23 cellular contexts compared by ENCODE assay signal in genomic region chr10:111200505-111201186, GRCh38.
DNase-seq lines count a peak whose midpoint lies in the region; ATAC-seq and TF ChIP-seq lines count a peak whose summit lies in the region.
"Had no signal": no experiment of that assay in that cellular context is flagged by ENCODE, and none has a peak within 500 bp of the region (broad histone marks: within the 10 kb centered on the region; RNA-seq: fewer than 3 reads in every experiment).

No MANE protein-coding gene starts in this region.

- peaks cover 6% of the 10 kb centered on the region for H3K4me1 Mint-ChIP-seq in Caco-2 (ENCODE audit: low read depth, unreplicated experiment)
- H3K4me1 Mint-ChIP-seq: activated naive CD4-positive, alpha-beta T cell treated with anti-CD3 and anti-CD28 coated beads, Interleukin-2, amount 10 ng/mL, durations not matched to agents 7 days and 5 days had no signal

- no peaks in the 10 kb centered on the region for H3K9me3 ChIP-seq in Caco-2
- H3K9me3 ChIP-seq: BLaER1, SJSA1, upper lobe of right lung had no signal

- H3K36me3 Mint-ChIP-seq in Caco-2 (ENCODE audit: insufficient read depth, unreplicated experiment), result no peaks in the 10 kb centered on the region
- H3K36me3 Mint-ChIP-seq: activated naive CD4-positive, alpha-beta T cell treated with anti-CD3 and anti-CD28 coated beads, Interleukin-2, amount 10 ng/mL, durations not matched to agents 7 days and 5 days; natural killer cell treated with Interleukin-12 subunit alpha and Interleukin-12 subunit beta and Interleukin-15 and Interleukin-18, amount 100 ng/mL, for 72 hours had no signal

- no peaks in the 10 kb centered on the region for H3K4me1 ChIP-seq in Caco-2
- H3K4me1 ChIP-seq: BLaER1, SJSA1, upper lobe of right lung had no signal

- peak overlapping the region; percentile 20 for H3K4me3 Mint-ChIP-seq in Caco-2 (ENCODE audit: unreplicated experiment)
- H3K4me3 Mint-ChIP-seq: activated naive CD4-positive, alpha-beta T cell treated with anti-CD3 and anti-CD28 coated beads, Interleukin-2, amount 10 ng/mL, durations not matched to agents 7 days and 5 days; activated T-cell treated with anti-CD3 and anti-CD28 coated beads, Interleukin-2, amount 50 U/mL, for 72 hours; natural killer cell treated with Interleukin-12 subunit alpha and Interleukin-12 subunit beta and Interleukin-15 and Interleukin-18, amount 100 ng/mL, for 72 hours; T-helper 1 cell treated with Interleukin-12 subunit alpha and Interleukin-12 subunit beta and Interleukin-4 antibody, amounts not matched to agents 30 μg/mL and 1 μg/mL, for 36 hours had no signal

- no peak for TF ChIP-seq CTCF in Caco-2 (IDR thresholded peaks at IDR 0.05; ENCODE audit: insufficient read depth in 1 of 2, low read depth in 1 of 2, low read length in 1 of 2, severe bottlenecking in 1 of 2, unreplicated experiment in 1 of 2)

- CTCF ChIA-PET in Caco-2 (lab: Charles Lee), result interaction anchor here (1.4 kb wide), 1 partner anchor 124 kb away, joined by 7 read pairs; the partner anchor contains the start of gene ADRA2A
- CTCF ChIA-PET in HEK293T (lab: Yijun Ruan, JAX), result no interaction called here

- H3K27me3 ChIP-seq in Caco-2 (replicated peaks; ENCODE audit: control insufficient read depth, insufficient read depth, low read length), result no peaks in the 10 kb centered on the region
- H3K27me3 ChIP-seq: BLaER1, SJSA1, upper lobe of right lung had no signal

- ATAC-seq in left colon (peak; percentile 93), GM21367 (IDR thresholded peaks at IDR 0.05; ENCODE audit: unreplicated experiment) (no peak)
- ATAC-seq: activated T-cell treated with anti-CD3 and anti-CD28 coated beads, Interleukin-2, amount 50 U/mL, for 72 hours; left cardiac atrium; natural killer cell treated with Interleukin-12 subunit alpha and Interleukin-12 subunit beta and Interleukin-15 and Interleukin-18, amount 100 ng/mL, for 72 hours; Panc1; right cardiac atrium; upper lobe of right lung had no signal

- H3K27me3 Mint-ChIP-seq in Caco-2 (ENCODE audit: insufficient read depth, unreplicated experiment), result no peaks in the 10 kb centered on the region

- BruUV-seq in Caco-2 (replicated peaks; lab: Mats Ljungman, UMichigan), result no TSS peak

- intact Hi-C loops in Caco-2 (cut with micrococcal nuclease; ENCODE audit: unreplicated experiment) (loop anchor here (1.0 to 10.0 kb wide), 2 partner anchors 69 to 126 kb away; partner anchors contain the start of gene ADRA2A), left colon (cut with DNase I, micrococcal nuclease) (no loop called here), posterior vena cava (cut with DNase I) (no loop called here)

- DNase-seq in Caco-2 (peak; percentile 50 to 55), NCI-H1436 treated with DMSO at 0.1 percent for 48 hours (lab: John Stamatoyannopoulos, UW) (peak; percentile 63), NCI-H2196 (lab: John Stamatoyannopoulos, UW; ENCODE audit: unreplicated experiment) (peak; percentile 10), left colon (peak; percentile 60 to 64), posterior vena cava (ENCODE audit: low spot score) (no peak), HEK293T (ENCODE audit: extremely low spot score) (no peak)
- no peak for DNase-seq in activated T-cell treated with anti-CD3 and anti-CD28 coated beads, Interleukin-2, amount 50 U/mL, for 48 hours
- DNase-seq: activated CD8-positive, alpha-beta memory T cell treated with anti-CD3 and anti-CD28 coated beads for 24 hours; activated naive CD4-positive, alpha-beta T cell treated with anti-CD3 and anti-CD28 coated beads, Interleukin-2, amount 10 ng/mL, durations not matched to agents 7 days and 5 days; activated T-cell treated with anti-CD3 and anti-CD28 coated beads, Interleukin-2, amount 50 U/mL, for 72 hours; anterior cingulate cortex; glutamatergic neuron; left cardiac atrium; NCI-H1930; NK-92 treated with Interleukin-12 subunit alpha and Interleukin-12 subunit beta, amount 100 ng/mL, for 24 hours; right cardiac atrium; upper lobe of right lung had no signal

- no peak overlapping the region for H3K4me3 ChIP-seq in Caco-2 (ENCODE audit: low read depth, low read length)
- H3K4me3 ChIP-seq: BLaER1, SJSA1, upper lobe of right lung had no signal

- H3K9me3 Mint-ChIP-seq in Caco-2 (ENCODE audit: unreplicated experiment), result no peaks in the 10 kb centered on the region
- H3K9me3 Mint-ChIP-seq: activated naive CD4-positive, alpha-beta T cell treated with anti-CD3 and anti-CD28 coated beads, Interleukin-2, amount 10 ng/mL, durations not matched to agents 7 days and 5 days; activated T-cell treated with anti-CD3 and anti-CD28 coated beads, Interleukin-2, amount 50 U/mL, for 72 hours; natural killer cell treated with Interleukin-12 subunit alpha and Interleukin-12 subunit beta and Interleukin-15 and Interleukin-18, amount 100 ng/mL, for 72 hours; T-helper 1 cell treated with Interleukin-12 subunit alpha and Interleukin-12 subunit beta and Interleukin-4 antibody, amounts not matched to agents 30 μg/mL and 1 μg/mL, for 36 hours had no signal

- POLR2A ChIA-PET in Caco-2 (lab: Charles Lee), result no interaction called here
- POLR2A ChIA-PET in HEK293T (lab: Yijun Ruan, JAX), result no interaction called here

- no peak overlapping the region for H3K27ac Mint-ChIP-seq in Caco-2 (ENCODE audit: unreplicated experiment)
- H3K27ac Mint-ChIP-seq: activated naive CD4-positive, alpha-beta T cell treated with anti-CD3 and anti-CD28 coated beads, Interleukin-2, amount 10 ng/mL, durations not matched to agents 7 days and 5 days; activated T-cell treated with anti-CD3 and anti-CD28 coated beads, Interleukin-2, amount 50 U/mL, for 72 hours; natural killer cell treated with Interleukin-12 subunit alpha and Interleukin-12 subunit beta and Interleukin-15 and Interleukin-18, amount 100 ng/mL, for 72 hours; T-helper 1 cell treated with Interleukin-12 subunit alpha and Interleukin-12 subunit beta and Interleukin-4 antibody, amounts not matched to agents 30 μg/mL and 1 μg/mL, for 36 hours had no signal

- no peaks in the 10 kb centered on the region for H3K36me3 ChIP-seq in Caco-2 (ENCODE audit: control insufficient read depth, insufficient read depth, low read length)
- H3K36me3 ChIP-seq: BLaER1, SJSA1, upper lobe of right lung had no signal

TF ChIP-seq in HEK293T, 16 proteins besides CTCF, POLR2A, EP300 and RAD21:
- TF ChIP-seq SUZ12 (IDR thresholded peaks at IDR 0.05) (no peak), NFRKB (IDR thresholded peaks at IDR 0.05) (no peak), SP1 (IDR thresholded peaks at IDR 0.05) (no peak), ELF4 (IDR thresholded peaks at IDR 0.05) (no peak), ARNT (IDR thresholded peaks at IDR 0.05) (no peak), HDGF (IDR thresholded peaks at IDR 0.05; ENCODE audit: borderline replicate concordance) (no peak), FOXM1 (IDR thresholded peaks at IDR 0.05; ENCODE audit: borderline replicate concordance) (no peak), BHLHE40 (IDR thresholded peaks at IDR 0.05; ENCODE audit: borderline replicate concordance) (no peak), L3MBTL2 (conservative IDR thresholded peaks at IDR 0.05) (no peak), TARDBP (IDR thresholded peaks at IDR 0.05) (no peak), ZNF384 (IDR thresholded peaks at IDR 0.05) (no peak), FOXA1 (IDR thresholded peaks at IDR 0.05) (no peak), CTBP1 (IDR thresholded peaks at IDR 0.05; ENCODE audit: borderline replicate concordance) (no peak), LEF1 (IDR thresholded peaks at IDR 0.05; ENCODE audit: borderline replicate concordance) (no peak), FOXK2 (IDR thresholded peaks at IDR 0.05) (no peak)
- TF ChIP-seq, protein P1, sequence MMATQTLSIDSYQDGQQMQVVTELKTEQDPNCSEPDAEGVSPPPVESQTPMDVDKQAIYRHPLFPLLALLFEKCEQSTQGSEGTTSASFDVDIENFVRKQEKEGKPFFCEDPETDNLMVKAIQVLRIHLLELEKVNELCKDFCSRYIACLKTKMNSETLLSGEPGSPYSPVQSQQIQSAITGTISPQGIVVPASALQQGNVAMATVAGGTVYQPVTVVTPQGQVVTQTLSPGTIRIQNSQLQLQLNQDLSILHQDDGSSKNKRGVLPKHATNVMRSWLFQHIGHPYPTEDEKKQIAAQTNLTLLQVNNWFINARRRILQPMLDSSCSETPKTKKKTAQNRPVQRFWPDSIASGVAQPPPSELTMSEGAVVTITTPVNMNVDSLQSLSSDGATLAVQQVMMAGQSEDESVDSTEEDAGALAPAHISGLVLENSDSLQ (IDR thresholded peaks at IDR 0.05), result no peak

Comparison
In these comparisons a context has a peak if more than half of its experiments do, and no peak if none do; other contexts are left out.
1. DNase-seq: peak in Caco-2 (2 of 2), NCI-H1436 treated with DMSO at 0.1 percent for 48 hours (single experiment), NCI-H2196 (single experiment) and left colon (2 of 2); none in posterior vena cava (single experiment), activated T-cell treated with anti-CD3 and anti-CD28 coated beads, Interleukin-2, amount 50 U/mL, for 48 hours (0 of 2) and HEK293T (single experiment).